10 cellular contexts compared by ENCODE assay signal in genomic region chr1:93350322-93350721, GRCh38. TPM values are rescaled to one million over a fixed set of nuclear protein-coding genes. Genes with fewer than 3 reads are reported as not detected.
A peak's percentile ranks its signal among the peaks of the same experiment; 100 is the strongest.
DNase-seq lines count a peak whose midpoint lies in the region; ATAC-seq lines count a peak whose summit lies in the region.
"Had no signal": no experiment of that assay in that cellular context is flagged by ENCODE, and none has a peak within 500 bp of the region (broad histone marks: within the 10 kb centered on the region; RNA-seq: fewer than 3 reads in every experiment).

No MANE protein-coding gene starts in this region.

- H3K4me3 Mint-ChIP-seq in stimulated activated naive CD8-positive, alpha-beta T cell treated with anti-CD3 and anti-CD28 coated beads, Interleukin-15, Interleukin-2, amounts not matched to agents 100 ng/mL and 50 ng/mL, for 24 hours: peak overlapping the region; percentile 57
- peak overlapping the region; percentile 52 for H3K4me3 Mint-ChIP-seq in activated CD8-positive, alpha-beta T cell treated with anti-CD3 and anti-CD28 coated beads, Interleukin-2, amount 10 ng/mL, durations not matched to agents 7 days and 5 days
- peak overlapping the region; percentile 36 to 74 (median 52) for H3K4me3 Mint-ChIP-seq in immature natural killer cell

- DNase-seq in stimulated activated naive CD8-positive, alpha-beta T cell treated with anti-CD3 and anti-CD28 coated beads, Interleukin-15, Interleukin-2, amounts not matched to agents 100 U/mL and 50 U/mL, for 24 hours: no peak
- DNase-seq in activated CD8-positive, alpha-beta T cell treated with anti-CD3 and anti-CD28 coated beads, Interleukin-2, amount 10 ng/mL, durations not matched to agents 7 days and 5 days: no peak
- DNase-seq in immature natural killer cell: no peak
- DNase-seq in NCI-H1092 treated with DMSO at 0.1 percent for 48 hours (lab: John Stamatoyannopoulos, UW): no peak
- no peak for DNase-seq in T-helper 9 cell
- DNase-seq in NCI-H69 (lab: John Stamatoyannopoulos, UW): no peak
- DNase-seq: activated naive CD4-positive, alpha-beta T cell treated with anti-CD3 and anti-CD28 coated beads, Interleukin-2, amount 50 U/mL, for 16 hours; NCI-H748 treated with DMSO at 0.1 percent for 48 hours had no signal

- H3K4me1 Mint-ChIP-seq in stimulated activated naive CD8-positive, alpha-beta T cell treated with anti-CD3 and anti-CD28 coated beads, Interleukin-15, Interleukin-2, amounts not matched to agents 100 ng/mL and 50 ng/mL, for 24 hours (ENCODE audit: low read depth): peaks cover 54% of the 10 kb centered on the region
- H3K4me1 Mint-ChIP-seq in activated CD8-positive, alpha-beta T cell treated with anti-CD3 and anti-CD28 coated beads, Interleukin-2, amount 10 ng/mL, durations not matched to agents 7 days and 5 days (ENCODE audit: low read depth): peaks cover 39% of the 10 kb centered on the region
- peaks cover 69 to 91% of the 10 kb centered on the region in 2 donors for H3K4me1 Mint-ChIP-seq in immature natural killer cell

- POLR2A ChIA-PET in activated CD8-positive, alpha-beta T cell treated with anti-CD3 and anti-CD28 coated beads, Interleukin-2, amount 10 ng/mL, durations not matched to agents 7 days and 5 days (lab: Charles Lee): no interaction called here

- H3K9me3 Mint-ChIP-seq in stimulated activated naive CD8-positive, alpha-beta T cell treated with anti-CD3 and anti-CD28 coated beads, Interleukin-15, Interleukin-2, amounts not matched to agents 100 ng/mL and 50 ng/mL, for 24 hours: no peaks in the 10 kb centered on the region
- no peaks in the 10 kb centered on the region for H3K9me3 Mint-ChIP-seq in activated CD8-positive, alpha-beta T cell treated with anti-CD3 and anti-CD28 coated beads, Interleukin-2, amount 10 ng/mL, durations not matched to agents 7 days and 5 days (ENCODE audit: insufficient read depth)
- no peaks in the 10 kb centered on the region for H3K9me3 Mint-ChIP-seq in immature natural killer cell

- CTCF ChIA-PET in activated CD8-positive, alpha-beta T cell treated with anti-CD3 and anti-CD28 coated beads, Interleukin-2, amount 10 ng/mL, durations not matched to agents 7 days and 5 days (lab: Charles Lee): interaction anchor here (2.2 kb wide), 1 partner anchor 46 kb away, joined by 7 read pairs; no protein-coding TSS in a partner anchor

- no peak overlapping the region for H3K27ac Mint-ChIP-seq in stimulated activated naive CD8-positive, alpha-beta T cell treated with anti-CD3 and anti-CD28 coated beads, Interleukin-15, Interleukin-2, amounts not matched to agents 100 ng/mL and 50 ng/mL, for 24 hours
- no peak overlapping the region for H3K27ac Mint-ChIP-seq in activated CD8-positive, alpha-beta T cell treated with anti-CD3 and anti-CD28 coated beads, Interleukin-2, amount 10 ng/mL, durations not matched to agents 7 days and 5 days
- peak overlapping the region in 2 of 6 donors; percentile 7 to 8 for H3K27ac Mint-ChIP-seq in immature natural killer cell

- peaks cover 71% of the 10 kb centered on the region for H3K36me3 Mint-ChIP-seq in stimulated activated naive CD8-positive, alpha-beta T cell treated with anti-CD3 and anti-CD28 coated beads, Interleukin-15, Interleukin-2, amounts not matched to agents 100 ng/mL and 50 ng/mL, for 24 hours (ENCODE audit: low read depth)
- peaks cover 63% of the 10 kb centered on the region for H3K36me3 Mint-ChIP-seq in activated CD8-positive, alpha-beta T cell treated with anti-CD3 and anti-CD28 coated beads, Interleukin-2, amount 10 ng/mL, durations not matched to agents 7 days and 5 days (ENCODE audit: low read depth)
- H3K36me3 Mint-ChIP-seq in immature natural killer cell: peaks cover 4 to 12% (median 6%) of the 10 kb centered on the region in 3 donors

- no peak for ATAC-seq in stimulated activated naive CD8-positive, alpha-beta T cell treated with anti-CD3 and anti-CD28 coated beads, Interleukin-15, Interleukin-2, amounts not matched to agents 100 U/mL and 50 U/mL, for 24 hours
- no peak for ATAC-seq in activated CD8-positive, alpha-beta T cell treated with anti-CD3 and anti-CD28 coated beads, Interleukin-2, amount 10 ng/mL, durations not matched to agents 7 days and 5 days
- no peak for ATAC-seq in GM18873 (IDR thresholded peaks at IDR 0.05; ENCODE audit: low FRiP score, unreplicated experiment)

- H3K27me3 Mint-ChIP-seq in stimulated activated naive CD8-positive, alpha-beta T cell treated with anti-CD3 and anti-CD28 coated beads, Interleukin-15, Interleukin-2, amounts not matched to agents 100 ng/mL and 50 ng/mL, for 24 hours: no peaks in the 10 kb centered on the region
- no peaks in the 10 kb centered on the region for H3K27me3 Mint-ChIP-seq in activated CD8-positive, alpha-beta T cell treated with anti-CD3 and anti-CD28 coated beads, Interleukin-2, amount 10 ng/mL, durations not matched to agents 7 days and 5 days (ENCODE audit: low read depth)
- peaks cover 6 to 16% (median 12%) of the 10 kb centered on the region in 3 donors for H3K27me3 Mint-ChIP-seq in immature natural killer cell (ENCODE audit: low read depth in 3 of 3)

RNA-seq across cellular contexts. Expression of gene DR1, which starts 4.6 kb away (rescaled TPM):
- total RNA-seq in activated CD8-positive, alpha-beta T cell treated with anti-CD3 and anti-CD28 coated beads, Interleukin-2, amount 10 ng/mL, durations not matched to agents 7 days and 5 days: 10 to 100 TPM; 94.0 to 94.1 TPM
- polyA plus RNA-seq in immature natural killer cell: 10 to 100 TPM; 48.0 to 87.9 (median 80.5) TPM
